19 cellular contexts compared by ENCODE assay signal in the genomic region with DNA sequence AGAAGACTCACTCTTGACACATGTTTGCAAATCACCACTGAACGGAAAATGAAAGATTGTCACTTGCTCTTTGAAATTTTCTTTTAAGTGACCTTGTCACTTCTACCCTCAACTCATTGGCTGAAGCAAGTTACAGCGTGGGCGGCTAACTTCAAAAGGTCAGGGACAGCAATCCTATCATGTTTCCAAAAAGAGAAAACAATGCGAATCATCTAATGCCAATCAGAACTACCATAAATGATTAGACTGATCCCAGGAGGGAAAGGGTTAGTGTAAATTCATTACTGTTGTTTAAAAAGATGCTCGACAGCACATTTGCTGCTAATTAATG.
"Had no signal": no experiment of that assay in that cellular context is flagged by ENCODE, and none has a peak within 500 bp of the region (broad histone marks: within the 10 kb centered on the region; RNA-seq: fewer than 3 reads in every experiment).

No MANE protein-coding gene starts in this region.

- H3K36me3 ChIP-seq: left lung, tibial artery had no signal

- H3K27ac Mint-ChIP-seq: activated naive CD4-positive, alpha-beta T cell treated with anti-CD3 and anti-CD28 coated beads, Interleukin-2, amount 10 ng/mL, durations not matched to agents 7 days and 5 days; activated naive CD8-positive, alpha-beta T cell treated with anti-CD3 and anti-CD28 coated beads, Interleukin-2, amount 50 U/mL, for 24 hours; dendritic cell treated with granulocyte-macrophage colony-stimulating factor and Interleukin-4, amounts not matched to agents 40 ng/mL and 50 ng/mL, for 4 days; T-helper 1 cell treated with Interleukin-12 subunit alpha and Interleukin-12 subunit beta and Interleukin-4 antibody, amounts not matched to agents 30 μg/mL and 1 μg/mL, for 36 hours had no signal

- H3K4me1 ChIP-seq: foreskin keratinocyte, left lung had no signal

- H3K27me3 ChIP-seq: foreskin keratinocyte, left lung, tibial artery had no signal

- H3K4me3 ChIP-seq: left lung, tibial artery had no signal

- H3K27me3 Mint-ChIP-seq: activated naive CD4-positive, alpha-beta T cell treated with anti-CD3 and anti-CD28 coated beads, Interleukin-2, amount 10 ng/mL, durations not matched to agents 7 days and 5 days; activated naive CD8-positive, alpha-beta T cell treated with anti-CD3 and anti-CD28 coated beads, Interleukin-2, amount 50 U/mL, for 24 hours; dendritic cell treated with granulocyte-macrophage colony-stimulating factor and Interleukin-4, amounts not matched to agents 40 ng/mL and 50 ng/mL, for 4 days had no signal

- H3K9me3 Mint-ChIP-seq: activated naive CD4-positive, alpha-beta T cell treated with anti-CD3 and anti-CD28 coated beads, Interleukin-2, amount 10 ng/mL, durations not matched to agents 7 days and 5 days; activated naive CD8-positive, alpha-beta T cell treated with anti-CD3 and anti-CD28 coated beads, Interleukin-2, amount 50 U/mL, for 24 hours; dendritic cell treated with granulocyte-macrophage colony-stimulating factor and Interleukin-4, amounts not matched to agents 40 ng/mL and 50 ng/mL, for 4 days; T-helper 1 cell treated with Interleukin-12 subunit alpha and Interleukin-12 subunit beta and Interleukin-4 antibody, amounts not matched to agents 30 μg/mL and 1 μg/mL, for 36 hours had no signal

- H3K27ac ChIP-seq: foreskin keratinocyte, left lung, tibial artery had no signal

- H3K9me3 ChIP-seq: left lung, tibial artery had no signal

- ATAC-seq: activated naive CD8-positive, alpha-beta T cell treated with anti-CD3 and anti-CD28 coated beads, Interleukin-2, amount 50 U/mL, for 24 hours; foreskin keratinocyte; left lung had no signal

- H3K4me3 Mint-ChIP-seq: activated naive CD4-positive, alpha-beta T cell treated with anti-CD3 and anti-CD28 coated beads, Interleukin-2, amount 10 ng/mL, durations not matched to agents 7 days and 5 days; activated naive CD8-positive, alpha-beta T cell treated with anti-CD3 and anti-CD28 coated beads, Interleukin-2, amount 50 U/mL, for 24 hours; dendritic cell treated with granulocyte-macrophage colony-stimulating factor and Interleukin-4, amounts not matched to agents 40 ng/mL and 50 ng/mL, for 4 days; T-helper 1 cell treated with Interleukin-12 subunit alpha and Interleukin-12 subunit beta and Interleukin-4 antibody, amounts not matched to agents 30 μg/mL and 1 μg/mL, for 36 hours had no signal

- H3K4me1 Mint-ChIP-seq: activated naive CD4-positive, alpha-beta T cell treated with anti-CD3 and anti-CD28 coated beads, Interleukin-2, amount 10 ng/mL, durations not matched to agents 7 days and 5 days; activated naive CD8-positive, alpha-beta T cell treated with anti-CD3 and anti-CD28 coated beads, Interleukin-2, amount 50 U/mL, for 24 hours had no signal

- H3K36me3 Mint-ChIP-seq: activated naive CD4-positive, alpha-beta T cell treated with anti-CD3 and anti-CD28 coated beads, Interleukin-2, amount 10 ng/mL, durations not matched to agents 7 days and 5 days had no signal

- DNase-seq: activated CD4-positive, alpha-beta T cell treated with anti-CD3 and anti-CD28 coated beads, Interleukin-2, amount 50 U/mL, for 1 hour; activated CD4-positive, CD25-positive, alpha-beta regulatory T cell treated with anti-CD3 and anti-CD28 coated beads, Interleukin-2, amount 50 U/mL, for 72 hours; activated CD8-positive, alpha-beta memory T cell treated with anti-CD3 and anti-CD28 coated beads for 24 hours; activated CD8-positive, alpha-beta memory T cell treated with anti-CD3 and anti-CD28 coated beads, Interleukin-2, amount 50 U/mL, for 48 hours; activated effector memory CD4-positive, alpha-beta T cell treated with Interleukin-2 at 50 U/mL for 16 hours; activated naive CD4-positive, alpha-beta T cell treated with anti-CD3 and anti-CD28 coated beads, Interleukin-2, amount 10 ng/mL, durations not matched to agents 7 days and 5 days; activated naive CD8-positive, alpha-beta T cell treated with anti-CD3 and anti-CD28 coated beads, Interleukin-2, amount 50 U/mL, for 24 hours; activated T-cell treated with anti-CD3 and anti-CD28 coated beads, Interleukin-2, amount 50 U/mL, for 48 hours; aorta; effector memory CD4-positive, alpha-beta T cell; foreskin keratinocyte; left lung; stimulated activated CD4-positive, alpha-beta T cell treated with anti-CD3 and anti-CD28 coated beads, Interleukin-12 subunit alpha, Interleukin-12 subunit beta, amount 100 ng/mL, for 4 hours; stimulated activated CD4-positive, alpha-beta T cell treated with anti-CD3 and anti-CD28 coated beads, Interleukin-1b, Interleukin-23, amount 100 ng/mL, for 48 hours; stimulated activated naive CD4-positive, alpha-beta T cell treated with Interleukin-2 at 50 U/mL for 16 hours; substantia nigra; tibial artery had no signal
